ENCODE assay signal across 10 cellular contexts in genomic region chr10:58237014-58237830, GRCh38. TPM values are rescaled to one million over a fixed set of nuclear protein-coding genes. Genes with fewer than 3 reads are reported as not detected.
DNase-seq lines count a peak whose midpoint lies in the region; ATAC-seq, FAIRE-seq and TF ChIP-seq lines count a peak whose summit lies in the region.
"Had no signal": no experiment of that assay in that cellular context is flagged by ENCODE, and none has a peak within 500 bp of the region (broad histone marks: within the 10 kb centered on the region; RNA-seq: fewer than 3 reads in every experiment).

No MANE protein-coding gene starts in this region.

- H3K4me1 Mint-ChIP-seq in activated T-helper 1 cell treated with anti-CD3 and anti-CD28 coated beads, Interleukin-12 subunit alpha, Interleukin-12 subunit beta, Interleukin-2, Interleukin-4 antibody, amounts not matched to agents 30 ng/mL and 10 ng/mL and 1 ng/mL, durations not matched to agents 14 hours and 24 hours and 36 hours (ENCODE audit: low read depth): peaks cover 43% of the 10 kb centered on the region

- no peak for TF ChIP-seq POLR2A in GM12892 (IDR thresholded peaks at IDR 0.05; ENCODE audit: low read depth, low read length)
- TF ChIP-seq POLR2A in upper lobe of left lung (IDR thresholded peaks at IDR 0.05): no peak

- TF ChIP-seq CTCF in upper lobe of left lung (IDR thresholded peaks at IDR 0.05): no peak

- peaks cover 0 to 6% (median 0%) of the 10 kb centered on the region in 4 donors for H3K4me1 ChIP-seq in upper lobe of left lung
- H3K4me1 ChIP-seq: thyroid gland had no signal

- H3K27me3 ChIP-seq in upper lobe of left lung: no peaks in the 10 kb centered on the region
- H3K27me3 ChIP-seq: thyroid gland had no signal

- TF ChIP-seq EP300 in upper lobe of left lung (IDR thresholded peaks at IDR 0.05): no peak

- peaks cover 2% of the 10 kb centered on the region for H3K27me3 Mint-ChIP-seq in activated T-helper 1 cell treated with anti-CD3 and anti-CD28 coated beads, Interleukin-12 subunit alpha, Interleukin-12 subunit beta, Interleukin-2, Interleukin-4 antibody, amounts not matched to agents 30 ng/mL and 10 ng/mL and 1 ng/mL, durations not matched to agents 14 hours and 24 hours and 36 hours (ENCODE audit: insufficient read depth)
- H3K27me3 Mint-ChIP-seq: activated naive CD8-positive, alpha-beta T cell treated with anti-CD3 and anti-CD28 coated beads, Interleukin-2, amount 10 ng/mL, durations not matched to agents 7 days and 5 days had no signal

- WGBS in upper lobe of left lung, 2 donors: 95 to 99% methylated on average over 3 of the region's 3 CpGs

- ATAC-seq in HG03108 (IDR thresholded peaks at IDR 0.05; ENCODE audit: unreplicated experiment): no peak
- no peak for ATAC-seq in GM19023 (IDR thresholded peaks at IDR 0.05; ENCODE audit: unreplicated experiment)
- ATAC-seq in upper lobe of left lung (ENCODE audit: low FRiP score in 2 of 2): no peak

- peaks cover 10% of the 10 kb centered on the region for H3K9me3 Mint-ChIP-seq in activated T-helper 1 cell treated with anti-CD3 and anti-CD28 coated beads, Interleukin-12 subunit alpha, Interleukin-12 subunit beta, Interleukin-2, Interleukin-4 antibody, amounts not matched to agents 30 ng/mL and 10 ng/mL and 1 ng/mL, durations not matched to agents 14 hours and 24 hours and 36 hours

- no peak overlapping the region for H3K4me3 Mint-ChIP-seq in activated T-helper 1 cell treated with anti-CD3 and anti-CD28 coated beads, Interleukin-12 subunit alpha, Interleukin-12 subunit beta, Interleukin-2, Interleukin-4 antibody, amounts not matched to agents 30 ng/mL and 10 ng/mL and 1 ng/mL, durations not matched to agents 14 hours and 24 hours and 36 hours
- H3K4me3 Mint-ChIP-seq: activated naive CD8-positive, alpha-beta T cell treated with anti-CD3 and anti-CD28 coated beads, Interleukin-2, amount 10 ng/mL, durations not matched to agents 7 days and 5 days had no signal

- H3K36me3 Mint-ChIP-seq in activated T-helper 1 cell treated with anti-CD3 and anti-CD28 coated beads, Interleukin-12 subunit alpha, Interleukin-12 subunit beta, Interleukin-2, Interleukin-4 antibody, amounts not matched to agents 30 ng/mL and 10 ng/mL and 1 ng/mL, durations not matched to agents 14 hours and 24 hours and 36 hours (ENCODE audit: low read depth): peaks cover 54% of the 10 kb centered on the region

- DNase-seq in ACHN: peak; percentile 91
- DNase-seq in GM12892 (ENCODE audit: insufficient read length): no peak
- DNase-seq in activated T-helper 1 cell treated with anti-CD3 and anti-CD28 coated beads, Interleukin-12 subunit alpha, Interleukin-12 subunit beta, Interleukin-2, Interleukin-4 antibody, amounts not matched to agents 30 ng/mL and 10 ng/mL and 1 ng/mL, durations not matched to agents 14 hours and 24 hours and 36 hours (ENCODE audit: low spot score): no peak
- DNase-seq in glomerular visceral epithelial cell (ENCODE audit: extremely low spot score): peak; percentile 81
- no peak for DNase-seq in T-helper 2 cell
- DNase-seq in upper lobe of left lung: no peak
- DNase-seq: activated naive CD8-positive, alpha-beta T cell treated with anti-CD3 and anti-CD28 coated beads, Interleukin-2, amount 10 ng/mL, durations not matched to agents 7 days and 5 days; thyroid gland had no signal

- no peak overlapping the region for H3K4me3 ChIP-seq in upper lobe of left lung
- H3K4me3 ChIP-seq: thyroid gland had no signal

- H3K9me3 ChIP-seq in upper lobe of left lung: no peaks in the 10 kb centered on the region
- H3K9me3 ChIP-seq: thyroid gland had no signal

- in situ Hi-C loops in ACHN (cut with HindIII; ENCODE audit: low pct_ligation_motif_present, low pct_unique_long_range_greater_than_20kb, low sequenced_read_pairs): no loop called here

- FAIRE-seq in GM12892 (lab: Jason Lieb, UNC): peak; percentile 27

- no peak overlapping the region for H3K27ac ChIP-seq in upper lobe of left lung
- H3K27ac ChIP-seq: thyroid gland had no signal

- intact Hi-C loops in activated T-helper 1 cell treated with anti-CD3 and anti-CD28 coated beads, Interleukin-12 subunit alpha, Interleukin-12 subunit beta, Interleukin-2, Interleukin-4 antibody, amounts not matched to agents 30 ng/mL and 10 ng/mL and 1 ng/mL, durations not matched to agents 14 hours and 24 hours and 36 hours (cut with micrococcal nuclease): loop anchor here (1.0 kb wide), 2 partner anchors 29 to 45 kb away; no protein-coding TSS in a partner anchor

- H3K36me3 ChIP-seq in upper lobe of left lung: peaks cover 0 to 26% (median 0%) of the 10 kb centered on the region in 4 donors
- H3K36me3 ChIP-seq: thyroid gland had no signal

- H3K27ac Mint-ChIP-seq in activated T-helper 1 cell treated with anti-CD3 and anti-CD28 coated beads, Interleukin-12 subunit alpha, Interleukin-12 subunit beta, Interleukin-2, Interleukin-4 antibody, amounts not matched to agents 30 ng/mL and 10 ng/mL and 1 ng/mL, durations not matched to agents 14 hours and 24 hours and 36 hours: peak overlapping the region; percentile 93
- H3K27ac Mint-ChIP-seq: activated naive CD8-positive, alpha-beta T cell treated with anti-CD3 and anti-CD28 coated beads, Interleukin-2, amount 10 ng/mL, durations not matched to agents 7 days and 5 days had no signal

RNA-seq across cellular contexts. Expression of gene IPMK, which starts 30.5 kb away (rescaled TPM):
- polyA plus RNA-seq in GM12892 (2012; ENCODE audit: missing spikeins): 5.6 TPM
- 6.5 and 7.1 TPM in 2 replicates for total RNA-seq in activated T-helper 1 cell treated with anti-CD3 and anti-CD28 coated beads, Interleukin-12 subunit alpha, Interleukin-12 subunit beta, Interleukin-2, Interleukin-4 antibody, amounts not matched to agents 30 ng/mL and 10 ng/mL and 1 ng/mL, durations not matched to agents 14 hours and 24 hours and 36 hours
- total RNA-seq in upper lobe of left lung: 10 to 100 TPM in 1 of 6 donors, 1 to 10 TPM in 5; 2.6 to 10.7 (median 5.7) TPM

RNA-seq across cellular contexts. Expression of gene CISD1, which starts 31.7 kb away (rescaled TPM):
- 47.6 TPM for polyA plus RNA-seq in GM12892 (2012; ENCODE audit: missing spikeins)
- total RNA-seq in activated T-helper 1 cell treated with anti-CD3 and anti-CD28 coated beads, Interleukin-12 subunit alpha, Interleukin-12 subunit beta, Interleukin-2, Interleukin-4 antibody, amounts not matched to agents 30 ng/mL and 10 ng/mL and 1 ng/mL, durations not matched to agents 14 hours and 24 hours and 36 hours: 50.4 and 56.0 TPM in 2 replicates
- total RNA-seq in upper lobe of left lung: 10 to 100 TPM in 4 of 6 donors, 1 to 10 TPM in 2; 6.3 to 19.4 (median 13.8) TPM

Comparison
In these comparisons a context has a peak if more than half of its experiments do, and no peak if none do; other contexts are left out.
1. DNase-seq: peak in ACHN (single experiment) and glomerular visceral epithelial cell (single experiment); none in GM12892 (single experiment), activated T-helper 1 cell treated with anti-CD3 and anti-CD28 coated beads, Interleukin-12 subunit alpha, Interleukin-12 subunit beta, Interleukin-2, Interleukin-4 antibody, amounts not matched to agents 30 ng/mL and 10 ng/mL and 1 ng/mL, durations not matched to agents 14 hours and 24 hours and 36 hours (single experiment), T-helper 2 cell (0 of 5) and upper lobe of left lung (0 of 2).